Comparison of ENCODE assay signal across 30 cellular contexts in genomic region chr16:61831351-61831933, GRCh38.
"Had no signal": no experiment of that assay in that cellular context is flagged by ENCODE, and none has a peak within 500 bp of the region (broad histone marks: within the 10 kb centered on the region; RNA-seq: fewer than 3 reads in every experiment).

No MANE protein-coding gene starts in this region.

- H3K36me3 ChIP-seq: breast epithelium, cardiac muscle cell, esophagus muscularis mucosa, WERI-Rb-1 had no signal

- H3K9me3 ChIP-seq: body of pancreas, breast epithelium, esophagus muscularis mucosa had no signal

- H3K27me3 ChIP-seq: body of pancreas, breast epithelium, cardiac muscle cell, dorsolateral prefrontal cortex, esophagus muscularis mucosa had no signal

- H3K27ac ChIP-seq: body of pancreas, breast epithelium, cardiac muscle cell, coronary artery, dorsolateral prefrontal cortex, esophagus muscularis mucosa, WERI-Rb-1 had no signal

- DNase-seq: activated B cell treated with CpG ODN at 0.5 μM for 24 hours; activated CD4-positive, alpha-beta T cell treated with anti-CD3 and anti-CD28 coated beads for 48 hours; activated CD4-positive, alpha-beta T cell treated with anti-CD3 and anti-CD28 coated beads, Interleukin-2, amount 50 U/mL, for 1 hour; activated CD4-positive, alpha-beta T cell treated with anti-CD3 and anti-CD28 coated beads, Interleukin-2, amount 50 U/mL, for 48 hours; activated CD8-positive, alpha-beta memory T cell treated with anti-CD3 and anti-CD28 coated beads for 24 hours; activated CD8-positive, alpha-beta T cell treated with anti-CD3 and anti-CD28 coated beads for 36 hours; activated effector memory CD4-positive, alpha-beta T cell treated with Interleukin-2 at 50 U/mL for 16 hours; activated gamma-delta T cell treated with Interleukin-2 at 50 U/mL for 16 hours; activated naive CD4-positive, alpha-beta T cell treated with anti-CD3 and anti-CD28 coated beads, Interleukin-2, amount 50 U/mL, for 16 hours; activated naive CD4-positive, alpha-beta T cell treated with Interleukin-2 at 50 U/mL for 16 hours; activated T-cell treated with anti-CD3 and anti-CD28 coated beads, Interleukin-2, amount 50 U/mL, for 4 hours; amniotic stem cell; anterior cingulate cortex; body of pancreas; central memory CD4-positive, alpha-beta T cell; dorsolateral prefrontal cortex; effector memory CD4-positive, alpha-beta T cell; erythroblast; foreskin fibroblast; head of caudate nucleus; T-helper 1 cell; T-helper 17 cell; T1000; WERI-Rb-1 had no signal

- H3K4me3 ChIP-seq: body of pancreas, breast epithelium, cardiac muscle cell, coronary artery, dorsolateral prefrontal cortex, esophagus muscularis mucosa had no signal

- ATAC-seq: activated CD4-positive, CD25-positive, alpha-beta regulatory T cell treated with anti-CD3 and anti-CD28 coated beads, Interleukin-2, amount 50 U/mL, for 24 hours; activated CD8-positive, alpha-beta T cell treated with anti-CD3 and anti-CD28 coated beads for 36 hours; activated T-cell treated with anti-CD3 and anti-CD28 coated beads, Interleukin-2, amount 50 U/mL, for 4 hours; activated T-helper 17 cell treated with anti-CD3 and anti-CD28 coated beads, Interleukin-2, amount 50 U/mL, for 72 hours; body of pancreas; T-helper 17 cell had no signal

- H3K4me1 ChIP-seq: body of pancreas, breast epithelium, esophagus muscularis mucosa had no signal
